ENCODE assay signal across 23 cellular contexts in genomic region chr9:20906326-20906725, GRCh38.
"Had no signal": no experiment of that assay in that cellular context is flagged by ENCODE, and none has a peak within 500 bp of the region (broad histone marks: within the 10 kb centered on the region; RNA-seq: fewer than 3 reads in every experiment).

No MANE protein-coding gene starts in this region.

- H3K9me3 ChIP-seq: esophagus muscularis mucosa, left ventricle myocardium inferior, mucosa of descending colon, neutrophil, tibial nerve, uterus had no signal

- H3K4me1 Mint-ChIP-seq: activated B cell treated with CpG ODN at 0.5 μM for 24 hours; activated CD4-positive, alpha-beta T cell treated with anti-CD3 and anti-CD28 coated beads, Interleukin-2, amount 10 ng/mL, durations not matched to agents 24 days and 14 days; central memory CD8-positive, alpha-beta T cell; stimulated activated naive B cell treated with anti-CD40 and anti-IgM and Interleukin-4, amounts not matched to agents 10 μg/mL and 1 μg/mL and 100 μg/mL, for 72 hours had no signal

- H3K4me3 Mint-ChIP-seq: activated B cell treated with CpG ODN at 0.5 μM for 24 hours; activated CD4-positive, alpha-beta T cell treated with anti-CD3 and anti-CD28 coated beads, Interleukin-2, amount 10 ng/mL, durations not matched to agents 24 days and 14 days; activated CD8-positive, alpha-beta T cell treated with anti-CD3 and anti-CD28 coated beads, Interleukin-2, amount 10 ng/mL, durations not matched to agents 7 days and 5 days; activated naive CD8-positive, alpha-beta T cell; central memory CD8-positive, alpha-beta T cell; naive thymus-derived CD4-positive, alpha-beta T cell; stimulated activated naive B cell treated with anti-CD40 and anti-IgM and Interleukin-4, amounts not matched to agents 10 μg/mL and 1 μg/mL and 100 μg/mL, for 72 hours had no signal

- H3K27ac Mint-ChIP-seq: activated B cell treated with CpG ODN at 0.5 μM for 24 hours; activated CD4-positive, alpha-beta T cell treated with anti-CD3 and anti-CD28 coated beads, Interleukin-2, amount 10 ng/mL, durations not matched to agents 24 days and 14 days; activated CD8-positive, alpha-beta T cell treated with anti-CD3 and anti-CD28 coated beads, Interleukin-2, amount 10 ng/mL, durations not matched to agents 7 days and 5 days; activated naive CD8-positive, alpha-beta T cell; naive thymus-derived CD4-positive, alpha-beta T cell; stimulated activated naive B cell treated with anti-CD40 and anti-IgM and Interleukin-4, amounts not matched to agents 10 μg/mL and 1 μg/mL and 100 μg/mL, for 72 hours had no signal

- ATAC-seq: activated CD8-positive, alpha-beta T cell treated with anti-CD3 and anti-CD28 coated beads, Interleukin-2, amount 10 ng/mL, durations not matched to agents 7 days and 5 days; mucosa of descending colon; naive thymus-derived CD4-positive, alpha-beta T cell; stimulated activated naive B cell treated with anti-CD40 and anti-IgM and Interleukin-4, amounts not matched to agents 10 μg/mL and 1 μg/mL and 100 μg/mL, for 72 hours had no signal

- H3K27me3 Mint-ChIP-seq: activated B cell treated with CpG ODN at 0.5 μM for 24 hours; activated CD4-positive, alpha-beta T cell treated with anti-CD3 and anti-CD28 coated beads, Interleukin-2, amount 10 ng/mL, durations not matched to agents 24 days and 14 days; activated naive CD8-positive, alpha-beta T cell; central memory CD8-positive, alpha-beta T cell; naive thymus-derived CD4-positive, alpha-beta T cell; stimulated activated naive B cell treated with anti-CD40 and anti-IgM and Interleukin-4, amounts not matched to agents 10 μg/mL and 1 μg/mL and 100 μg/mL, for 72 hours had no signal

- DNase-seq: activated B cell treated with CpG ODN at 0.5 μM for 24 hours; activated CD4-positive, alpha-beta T cell treated with anti-CD3 and anti-CD28 coated beads, Interleukin-2, amount 10 ng/mL, durations not matched to agents 24 days and 14 days; activated CD8-positive, alpha-beta memory T cell treated with anti-CD3 and anti-CD28 coated beads, Interleukin-2, amount 50 U/mL, for 4 hours; activated CD8-positive, alpha-beta T cell treated with anti-CD3 and anti-CD28 coated beads, Interleukin-2, amount 10 ng/mL, durations not matched to agents 7 days and 5 days; activated effector memory CD4-positive, alpha-beta T cell treated with anti-CD3 and anti-CD28 coated beads, Interleukin-2, amount 50 U/mL, for 16 hours; activated T-cell treated with anti-CD3 and anti-CD28 coated beads, Interleukin-2, amount 50 U/mL, for 48 hours; anterior cingulate cortex; brain microvascular endothelial cell; cortex of kidney; effector CD4-positive, alpha-beta T cell; kidney; left ventricle myocardium inferior; mucosa of descending colon; naive thymus-derived CD4-positive, alpha-beta T cell; retina; stimulated activated CD4-positive, alpha-beta T cell treated with anti-CD3 and anti-CD28 coated beads, Interleukin-2, amount 100 ng/mL, for 48 hours; stimulated activated naive B cell treated with anti-CD40 and anti-IgM and Interleukin-4, amounts not matched to agents 10 μg/mL and 1 μg/mL and 100 μg/mL, for 72 hours; uterus had no signal
